ENCODE assay signal across 8 cellular contexts in genomic region chr10:102743588-102744373, GRCh38. TPM values are rescaled to one million over a fixed set of nuclear protein-coding genes. Genes with fewer than 3 reads are reported as not detected.
DNase-seq lines count a peak whose midpoint lies in the region; ATAC-seq and TF ChIP-seq lines count a peak whose summit lies in the region.

TSS of gene WBP1L (plus strand) at chr10:102743948. CDS start at chr10:102744054, 106 bp downstream.

- H3K27me3 ChIP-seq in lung (ENCODE audit: control insufficient read depth, insufficient read depth): no peaks in the 10 kb centered on the region

- 1% methylated on average over 33 to 37 of the region's 37 CpGs for WGBS in lung, 2 donors

- peaks cover 2 to 9% of the 10 kb centered on the region in 2 donors for H3K4me1 ChIP-seq in lung (ENCODE audit: control insufficient read depth in 2 of 2, insufficient read depth in 2 of 2, low read length in 2 of 2)

- H3K4me3 ChIP-seq in lung: peak within 1 kb of the TSS; percentile 98

- peak; percentile 96 for ATAC-seq in GM19468 (IDR thresholded peaks at IDR 0.05; ENCODE audit: extremely low read depth, unreplicated experiment)
- peak; percentile 96 for ATAC-seq in lung (ENCODE audit: insufficient read depth, low FRiP score)

- no peaks in the 10 kb centered on the region for H3K36me3 ChIP-seq in lung (ENCODE audit: control insufficient read depth in 2 of 2, insufficient read depth in 2 of 2, low read length in 2 of 2)

- H3K9me3 ChIP-seq in lung (ENCODE audit: control insufficient read depth in 2 of 2, insufficient read depth in 1 of 2, low read length in 1 of 2): no peaks in the 10 kb centered on the region

- no peak for TF ChIP-seq CTCF in lung (IDR thresholded peaks at IDR 0.05; ENCODE audit: control extremely low read depth, extremely low read depth)

- H3K27ac ChIP-seq in lung (ENCODE audit: low read depth in 1 of 2, low read length in 1 of 2): peak within 1 kb of the TSS; percentile 66 to 95

- DNase-seq in CMK (ENCODE audit: low read depth) (peak; percentile 99), HS-5 (ENCODE audit: low read depth) (peak; percentile 97), lung (ENCODE audit: low spot score) (peak; percentile 96)
- DNase-seq in NK-92 treated with Interleukin-12 subunit alpha and Interleukin-12 subunit beta, amount 100 ng/mL, for 24 hours (lab: John Stamatoyannopoulos, UW): peak; percentile 92
- DNase-seq in activated CD8-positive, alpha-beta memory T cell treated with anti-CD3 and anti-CD28 coated beads for 24 hours: peak; percentile 94
- peak; percentile 91 for DNase-seq in effector CD8-positive, alpha-beta T cell (lab: John Stamatoyannopoulos, UW)
- DNase-seq in stimulated activated CD4-positive, alpha-beta T cell treated with anti-CD3 and anti-CD28 coated beads, TNF-alpha, amount 100 ng/mL, for 4 hours (ENCODE audit: low read depth in 3 of 3): peak; percentile 84 to 93 (median 91)

RNA-seq across cellular contexts. Expression of gene WBP1L, which starts in this region (rescaled TPM):
- 10 to 100 TPM; 42.7 to 47.6 TPM for total RNA-seq in lung
- polyA plus RNA-seq in lung: 10 to 100 TPM; 19.1 to 52.3 TPM

Comparison
In these comparisons a context has a peak if more than half of its experiments do, and no peak if none do; other contexts are left out.
1. Peak in every context shown above with its lines: DNase-seq, ATAC-seq, H3K4me3 ChIP-seq and H3K27ac ChIP-seq.